ENCODE assay signal across 12 cellular contexts in the genomic region with DNA sequence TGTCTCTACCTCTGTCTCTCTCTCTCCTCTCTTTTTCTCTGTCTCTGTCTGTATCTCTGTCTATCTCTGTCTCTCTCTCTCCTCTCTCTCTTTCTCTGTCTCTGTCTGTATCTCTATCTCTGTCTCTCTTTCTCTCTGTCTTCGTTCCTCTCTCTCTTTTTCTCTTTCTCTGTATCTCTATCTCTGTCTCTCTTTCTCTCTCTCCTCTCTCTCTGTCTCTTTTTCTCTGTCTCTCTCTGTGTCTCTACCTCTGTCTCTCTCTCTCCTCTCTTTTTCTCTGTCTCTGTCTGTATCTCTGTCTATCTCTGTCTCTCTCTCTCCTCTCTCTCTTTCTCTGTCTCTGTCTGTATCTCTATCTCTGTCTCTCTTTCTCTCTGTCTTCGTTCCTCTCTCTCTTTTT. TPM values are rescaled to one million over a fixed set of nuclear protein-coding genes. Genes with fewer than 3 reads are reported as not detected.
"Had no signal": no experiment of that assay in that cellular context is flagged by ENCODE, and none has a peak within 500 bp of the region (broad histone marks: within the 10 kb centered on the region; RNA-seq: fewer than 3 reads in every experiment).

No MANE protein-coding gene starts in this region.

RNA-seq across cellular contexts. Expression of a gene that starts 4.5 kb away (rescaled TPM):
- total RNA-seq: naive thymus-derived CD8-positive, alpha-beta T cell; natural killer cell treated with Interleukin-12 subunit alpha and Interleukin-12 subunit beta and Interleukin-15 and Interleukin-18, amount 100 ng/mL, for 72 hours; posterior vena cava; prostate gland; pulmonary artery endothelial cell; right atrium auricular region; thyroid gland; upper lobe of left lung; ureter; vagina had no signal
- polyA plus RNA-seq: naive thymus-derived CD8-positive, alpha-beta T cell; ovary; stomach had no signal
